ENCODE assay signal across 8 cellular contexts in genomic region chr2:64049633-64050220, GRCh38. TPM values are rescaled to one million over a fixed set of nuclear protein-coding genes. Genes with fewer than 3 reads are reported as not detected.
DNase-seq lines count a peak whose midpoint lies in the region; ATAC-seq lines count a peak whose summit lies in the region.

No MANE protein-coding gene starts in this region.

- peak overlapping the region; percentile 57 to 80 (median 72) for H3K27ac Mint-ChIP-seq in CD4-positive, CD25-positive, alpha-beta regulatory T cell

- H3K9me3 ChIP-seq in CD4-positive, CD25-positive, alpha-beta regulatory T cell (ENCODE audit: control insufficient read depth in 2 of 2, low read length in 2 of 2), result no peaks in the 10 kb centered on the region

- H3K27me3 Mint-ChIP-seq in CD4-positive, CD25-positive, alpha-beta regulatory T cell, result no peaks in the 10 kb centered on the region

- H3K9me3 Mint-ChIP-seq in CD4-positive, CD25-positive, alpha-beta regulatory T cell, result no peaks in the 10 kb centered on the region

- H3K4me1 ChIP-seq in CD4-positive, CD25-positive, alpha-beta regulatory T cell (ENCODE audit: control insufficient read depth, insufficient read depth, low read length, poor library complexity, severe bottlenecking), result peaks cover 20% of the 10 kb centered on the region

- no peaks in the 10 kb centered on the region for H3K36me3 ChIP-seq in CD4-positive, CD25-positive, alpha-beta regulatory T cell (ENCODE audit: control insufficient read depth, insufficient read depth, low read length)

- no peaks in the 10 kb centered on the region for H3K36me3 Mint-ChIP-seq in CD4-positive, CD25-positive, alpha-beta regulatory T cell

- peak; percentile 51 to 91 (median 81) for DNase-seq in CD4-positive, CD25-positive, alpha-beta regulatory T cell
- DNase-seq in NCI-H748 (lab: John Stamatoyannopoulos, UW; ENCODE audit: unreplicated experiment) (peak; percentile 78), dedifferentiated amniotic fluid mesenchymal stem cell (ENCODE audit: extremely low spot score) (peak; percentile 78), medulla oblongata (ENCODE audit: extremely low spot score) (peak; percentile 89)
- DNase-seq in activated CD4-positive, alpha-beta T cell treated with anti-CD3 and anti-CD28 coated beads, Interleukin-2, amount 50 U/mL, for 24 hours (ENCODE audit: low read depth in 1 of 2, low spot score in 1 of 2), result peak; percentile 29 to 68
- DNase-seq in stimulated activated CD8-positive, alpha-beta memory T cell treated with anti-CD3 and anti-CD28 coated beads, Interleukin-4, amount 100 ng/mL, for 1 hour (ENCODE audit: low read depth in 2 of 2, low spot score in 1 of 2), result peak; percentile 17 to 37

- H3K27ac ChIP-seq in CD4-positive, CD25-positive, alpha-beta regulatory T cell (ENCODE audit: insufficient read depth, low read length, poor library complexity, severe bottlenecking), result no peak overlapping the region

- H3K4me3 ChIP-seq in CD4-positive, CD25-positive, alpha-beta regulatory T cell (ENCODE audit: low read depth, low read length), result no peak overlapping the region

- peak; percentile 83 to 92 for ATAC-seq in CD4-positive, CD25-positive, alpha-beta regulatory T cell (ENCODE audit: low read depth in 2 of 2)
- ATAC-seq in GM19324 (IDR thresholded peaks at IDR 0.05; ENCODE audit: low FRiP score, unreplicated experiment) (peak; percentile 84), HG03442 (IDR thresholded peaks at IDR 0.05; ENCODE audit: unreplicated experiment) (peak; percentile 84)

- peaks cover 26 to 46% (median 37%) of the 10 kb centered on the region in 4 donors for H3K4me1 Mint-ChIP-seq in CD4-positive, CD25-positive, alpha-beta regulatory T cell

- H3K4me3 Mint-ChIP-seq in CD4-positive, CD25-positive, alpha-beta regulatory T cell, result peak overlapping the region in 2 of 4 donors; percentile 0 to 35

- no peaks in the 10 kb centered on the region for H3K27me3 ChIP-seq in CD4-positive, CD25-positive, alpha-beta regulatory T cell (ENCODE audit: control insufficient read depth, insufficient read depth, low read length)

RNA-seq across cellular contexts. Expression of gene VPS54, which starts 30.5 kb away (rescaled TPM):
- 20.7 TPM for total RNA-seq in CD4-positive, CD25-positive, alpha-beta regulatory T cell
- 10 to 100 TPM in 3 of 4 donors, 1 to 10 TPM in 1; 6.4 to 13.6 (median 11.3) TPM for polyA plus RNA-seq in CD4-positive, CD25-positive, alpha-beta regulatory T cell

Comparison
In these comparisons a context has a peak if more than half of its experiments do, and no peak if none do; other contexts are left out.
1. DNase-seq: peak in every context shown above with its lines; median percentile 89 in medulla oblongata; 81 in CD4-positive, CD25-positive, alpha-beta regulatory T cell; 78 in NCI-H748; 78 in dedifferentiated amniotic fluid mesenchymal stem cell; 48 in activated CD4-positive, alpha-beta T cell treated with anti-CD3 and anti-CD28 coated beads, Interleukin-2, amount 50 U/mL, for 24 hours; 27 in stimulated activated CD8-positive, alpha-beta memory T cell treated with anti-CD3 and anti-CD28 coated beads, Interleukin-4, amount 100 ng/mL, for 1 hour.